ENCODE assay signal across 26 cellular contexts in the genomic region with DNA sequence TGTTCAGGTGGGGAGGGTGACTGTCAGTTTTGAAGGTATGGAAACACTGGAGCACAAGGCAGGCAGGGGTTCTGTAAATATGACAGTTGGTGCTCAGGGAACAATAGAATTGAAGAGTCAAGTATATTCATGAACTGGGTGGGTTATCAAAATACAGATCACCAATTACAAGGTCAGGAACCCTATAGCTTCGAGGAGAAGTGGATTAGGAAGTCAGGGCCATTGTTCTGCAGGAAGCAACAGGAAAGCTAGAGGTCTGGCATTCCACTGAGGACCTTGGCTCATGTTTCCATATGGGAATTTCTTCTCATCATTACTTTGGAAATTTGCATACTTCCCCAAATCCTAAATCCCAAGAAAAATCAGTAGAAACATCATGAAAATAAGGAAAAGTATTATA.
"Had no signal": no experiment of that assay in that cellular context is flagged by ENCODE, and none has a peak within 500 bp of the region (broad histone marks: within the 10 kb centered on the region; RNA-seq: fewer than 3 reads in every experiment).

No MANE protein-coding gene starts in this region.

- H3K27me3 ChIP-seq: brain microvascular endothelial cell, cardiac muscle cell had no signal

- H3K36me3 ChIP-seq: brain microvascular endothelial cell, cardiac muscle cell had no signal

- H3K27ac ChIP-seq: brain microvascular endothelial cell, cardiac muscle cell, SK-N-MC had no signal

- ATAC-seq: activated CD4-positive, alpha-beta T cell treated with anti-CD3 and anti-CD28 coated beads for 36 hours; activated T-cell treated with anti-CD3 and anti-CD28 coated beads, Interleukin-2, amount 50 U/mL, for 72 hours; Panc1; Right ventricle myocardium inferior; T-cell had no signal

- H3K4me3 ChIP-seq: cardiac muscle cell, SK-N-MC had no signal

- DNase-seq: activated CD4-positive, alpha-beta memory T cell treated with anti-CD3 and anti-CD28 coated beads, Interleukin-2, amount 10 ng/mL, durations not matched to agents 7 days and 5 days; activated CD4-positive, alpha-beta T cell treated with anti-CD3 and anti-CD28 coated beads for 36 hours; activated CD4-positive, alpha-beta T cell treated with anti-CD3 and anti-CD28 coated beads, Interleukin-2, amount 50 U/mL, for 1 hour; activated gamma-delta T cell treated with Interleukin-2 at 50 U/mL for 16 hours; activated naive CD4-positive, alpha-beta T cell treated with anti-CD3 and anti-CD28 coated beads, Interleukin-2, amount 10 ng/mL, durations not matched to agents 7 days and 5 days; activated naive CD8-positive, alpha-beta T cell treated with anti-CD3 and anti-CD28 coated beads for 36 hours; activated T-cell treated with anti-CD3 and anti-CD28 coated beads, Interleukin-2, amount 50 U/mL, for 72 hours; brain microvascular endothelial cell; MM.1S; NCI-H1105 treated with DMSO at 0.1 percent for 48 hours; NCI-H1436 treated with DMSO at 0.1 percent for 48 hours; NCI-H187; NCI-H2081; NCI-H2171; NCI-H2227 treated with DMSO at 0.1 percent for 48 hours; NCI-H446 treated with DMSO at 0.1 percent for 48 hours; NK-92 treated with Interleukin-12 subunit alpha and Interleukin-12 subunit beta, amount 100 ng/mL, for 24 hours; OCI-M1; RPMI8226; T-cell; T-helper 2 cell; T1000 had no signal
